Comparison of ENCODE assay signal across 12 cellular contexts in genomic region chr3:75672142-75672775, GRCh38. TPM values are rescaled to one million over a fixed set of nuclear protein-coding genes. Genes with fewer than 3 reads are reported as not detected.
DNase-seq lines count a peak whose midpoint lies in the region; ATAC-seq and TF ChIP-seq lines count a peak whose summit lies in the region.
"Not testable (repeated sequence)": the region's sequence is repeated elsewhere in the genome, so short reads cannot be mapped to it uniquely, and the experiment has no call there.
"Had no signal": no experiment of that assay in that cellular context is flagged by ENCODE, and none has a peak within 500 bp of the region (broad histone marks: within the 10 kb centered on the region; RNA-seq: fewer than 3 reads in every experiment).

No MANE protein-coding gene starts in this region.

- H3K4me1 Mint-ChIP-seq in activated naive CD4-positive, alpha-beta T cell treated with anti-CD3 and anti-CD28 coated beads, Interleukin-2, amount 10 ng/mL, durations not matched to agents 7 days and 5 days, result not testable (repeated sequence)
- H3K4me1 Mint-ChIP-seq in endodermal cell, result peaks cover 15% of the 10 kb centered on the region
- H3K4me1 Mint-ChIP-seq in mesothelial cell of epicardium, result peaks cover 29% of the 10 kb centered on the region

- peak; percentile 40 for DNase-seq in A673 (ENCODE audit: low spot score)
- not testable (repeated sequence) for DNase-seq in activated naive CD4-positive, alpha-beta T cell treated with anti-CD3 and anti-CD28 coated beads, Interleukin-2, amount 10 ng/mL, durations not matched to agents 7 days and 5 days; right atrium auricular region (ENCODE audit: low spot score); mesothelial cell of epicardium (ENCODE audit: low spot score in 2 of 2, unreplicated experiment in 2 of 2)
- DNase-seq in endodermal cell, result peak; percentile 90

- not testable (repeated sequence) for H3K9me3 ChIP-seq in A673 (ENCODE audit: low read depth, low read length, poor library complexity, severe bottlenecking); endodermal cell (ENCODE audit: control insufficient read depth, low read length)
- H3K9me3 ChIP-seq in right atrium auricular region (peaks cover 0 to 15% of the 10 kb centered on the region in 2 donors), skeletal muscle satellite cell (replicated peaks; ENCODE audit: low read length) (peaks cover 12% of the 10 kb centered on the region)

- peaks cover 30% of the 10 kb centered on the region for H3K9me3 Mint-ChIP-seq in activated naive CD4-positive, alpha-beta T cell treated with anti-CD3 and anti-CD28 coated beads, Interleukin-2, amount 10 ng/mL, durations not matched to agents 7 days and 5 days
- H3K9me3 Mint-ChIP-seq in endodermal cell (peaks cover 50% of the 10 kb centered on the region), mesothelial cell of epicardium (peaks cover 13% of the 10 kb centered on the region)

- TF ChIP-seq CTCF in A673 (conservative IDR thresholded peaks at IDR 0.05; ENCODE audit: low read depth, low read length) (0 out of 2 replicates have a peak, but pooled peaks have one; percentile 20), LNCAP (IDR thresholded peaks at IDR 0.05) (peak; percentile 51), endodermal cell (conservative IDR thresholded peaks at IDR 0.05) (peak; percentile 65), right atrium auricular region (IDR thresholded peaks at IDR 0.05) (peak in 1 of 2 donors; percentile 30)
- not testable (repeated sequence) for TF ChIP-seq CTCF in mesothelial cell of epicardium (IDR thresholded peaks at IDR 0.05; ENCODE audit: unreplicated experiment)

- H3K27ac Mint-ChIP-seq in activated naive CD4-positive, alpha-beta T cell treated with anti-CD3 and anti-CD28 coated beads, Interleukin-2, amount 10 ng/mL, durations not matched to agents 7 days and 5 days, result peak overlapping the region; percentile 51
- peak overlapping the region; percentile 78 for H3K27ac Mint-ChIP-seq in endodermal cell
- peak overlapping the region; percentile 80 for H3K27ac Mint-ChIP-seq in mesothelial cell of epicardium

- not testable (repeated sequence) for H3K4me1 ChIP-seq in A673 (ENCODE audit: insufficient read depth, low read length, poor library complexity, severe bottlenecking); endodermal cell (ENCODE audit: control insufficient read depth, insufficient read depth, low read length); skeletal muscle satellite cell (ENCODE audit: control insufficient read depth, insufficient read depth, low read length)
- H3K4me1 ChIP-seq in right atrium auricular region, result peaks cover 0 to 30% of the 10 kb centered on the region in 2 donors

- H3K36me3 Mint-ChIP-seq in activated naive CD4-positive, alpha-beta T cell treated with anti-CD3 and anti-CD28 coated beads, Interleukin-2, amount 10 ng/mL, durations not matched to agents 7 days and 5 days, result peaks cover 11% of the 10 kb centered on the region
- peaks cover 17% of the 10 kb centered on the region for H3K36me3 Mint-ChIP-seq in endodermal cell (ENCODE audit: low read depth)
- peaks cover 11% of the 10 kb centered on the region for H3K36me3 Mint-ChIP-seq in mesothelial cell of epicardium

- peaks cover 69% of the 10 kb centered on the region for H3K27me3 Mint-ChIP-seq in activated naive CD4-positive, alpha-beta T cell treated with anti-CD3 and anti-CD28 coated beads, Interleukin-2, amount 10 ng/mL, durations not matched to agents 7 days and 5 days
- H3K27me3 Mint-ChIP-seq in endodermal cell (ENCODE audit: insufficient read depth) (peaks cover 63% of the 10 kb centered on the region), mesothelial cell of epicardium (ENCODE audit: low read depth) (peaks cover 66% of the 10 kb centered on the region)

- intact Hi-C loops in A673 (cut with micrococcal nuclease; ENCODE audit: unreplicated experiment), result not testable (repeated sequence)

- POLR2A ChIA-PET in A673 (lab: Charles Lee; ENCODE audit: low non-redundant PET), result not testable (repeated sequence)

- H3K4me3 Mint-ChIP-seq in activated naive CD4-positive, alpha-beta T cell treated with anti-CD3 and anti-CD28 coated beads, Interleukin-2, amount 10 ng/mL, durations not matched to agents 7 days and 5 days, result not testable (repeated sequence)
- peak overlapping the region; percentile 67 for H3K4me3 Mint-ChIP-seq in endodermal cell
- peak overlapping the region; percentile 73 for H3K4me3 Mint-ChIP-seq in mesothelial cell of epicardium

- BruUV-seq in A673 (replicated peaks; lab: Mats Ljungman, UMichigan), result not testable (repeated sequence)

- not testable (repeated sequence) for H3K27ac ChIP-seq in A673 (ENCODE audit: low read depth, low read length, poor library complexity, severe bottlenecking); endodermal cell (ENCODE audit: low read depth, low read length)
- H3K27ac ChIP-seq in right atrium auricular region, result peak overlapping the region; percentile 35 to 43

- not testable (repeated sequence) for H3K9ac ChIP-seq in endodermal cell (ENCODE audit: extremely low read depth, low read length, poor library complexity, severe bottlenecking)
- H3K9ac ChIP-seq in skeletal muscle satellite cell (ENCODE audit: low read depth, low read length), result peak overlapping the region; percentile 75

- peak overlapping the region; percentile 90 for H3K4me2 ChIP-seq in skeletal muscle satellite cell (ENCODE audit: low read length)

- WGBS in endodermal cell (ENCODE audit: insufficient coverage in 1 of 2, insufficient read length in 1 of 2), 2 experiments, result 8 to 13% methylated on average over 29 to 59 of the region's 59 CpGs

- not testable (repeated sequence) for H3K36me3 ChIP-seq in A673 (ENCODE audit: insufficient read depth, low read length, poor library complexity, severe bottlenecking); endodermal cell (ENCODE audit: control insufficient read depth, insufficient read depth, low read length); right atrium auricular region; skeletal muscle satellite cell (ENCODE audit: insufficient read depth, low read length)

- ATAC-seq in GM18519 (IDR thresholded peaks at IDR 0.05; ENCODE audit: low FRiP score, unreplicated experiment), result peak; percentile 52

- CTCF ChIA-PET in A673 (lab: Charles Lee); activated naive CD4-positive, alpha-beta T cell treated with anti-CD3 and anti-CD28 coated beads, Interleukin-2, amount 10 ng/mL, durations not matched to agents 7 days and 5 days (lab: Charles Lee): not testable (repeated sequence)

- H3K4me3 ChIP-seq in A673 (ENCODE audit: low read depth, low read length, poor library complexity, severe bottlenecking) (peak overlapping the region; percentile 34), endodermal cell (ENCODE audit: low read length) (peak overlapping the region; percentile 82), right atrium auricular region (peak overlapping the region in 1 of 2 donors; percentile 47), skeletal muscle satellite cell (ENCODE audit: low read length) (peak overlapping the region; percentile 73)

- H3K27me3 ChIP-seq in A673 (replicated peaks; ENCODE audit: insufficient read depth, low read depth, low read length, poor library complexity), result not testable (repeated sequence)
- H3K27me3 ChIP-seq in endodermal cell (ENCODE audit: control insufficient read depth, insufficient read depth, low read length, poor library complexity, severe bottlenecking), result peaks cover 57% of the 10 kb centered on the region
- H3K27me3 ChIP-seq in right atrium auricular region, result peaks cover 12 to 17% of the 10 kb centered on the region in 2 donors
- peaks cover 23% of the 10 kb centered on the region for H3K27me3 ChIP-seq in skeletal muscle satellite cell (ENCODE audit: control insufficient read depth, insufficient read depth, low read length)

RNA-seq across cellular contexts. Expression of gene FRG2C, which starts 8.1 kb away (rescaled TPM):
- not detected in 2 replicates for total RNA-seq in A673 (2021)
- total RNA-seq in endodermal cell, result under 1 TPM in 1 of 2 donors, not detected in 1; 0.13 TPM
- not detected for polyA plus RNA-seq in endodermal cell (2013, experiment 1 of 2)
- polyA plus RNA-seq in endodermal cell (2013, experiment 2 of 2), result not detected
- not detected for total RNA-seq in right atrium auricular region
- not detected in 3 replicates for total RNA-seq in mesothelial cell of epicardium
- total RNA-seq in skeletal muscle satellite cell (2012; rRNA removed), result not detected in 2 replicates
- total RNA-seq: activated CD4-positive, alpha-beta memory T cell treated with anti-CD3 and anti-CD28 coated beads, Interleukin-2, amount 10 ng/mL, durations not matched to agents 7 days and 5 days; dermis microvascular lymphatic vessel endothelial cell; omental fat pad; subcutaneous adipose tissue had no signal
